ENCODE assay signal across 10 cellular contexts in the genomic region with DNA sequence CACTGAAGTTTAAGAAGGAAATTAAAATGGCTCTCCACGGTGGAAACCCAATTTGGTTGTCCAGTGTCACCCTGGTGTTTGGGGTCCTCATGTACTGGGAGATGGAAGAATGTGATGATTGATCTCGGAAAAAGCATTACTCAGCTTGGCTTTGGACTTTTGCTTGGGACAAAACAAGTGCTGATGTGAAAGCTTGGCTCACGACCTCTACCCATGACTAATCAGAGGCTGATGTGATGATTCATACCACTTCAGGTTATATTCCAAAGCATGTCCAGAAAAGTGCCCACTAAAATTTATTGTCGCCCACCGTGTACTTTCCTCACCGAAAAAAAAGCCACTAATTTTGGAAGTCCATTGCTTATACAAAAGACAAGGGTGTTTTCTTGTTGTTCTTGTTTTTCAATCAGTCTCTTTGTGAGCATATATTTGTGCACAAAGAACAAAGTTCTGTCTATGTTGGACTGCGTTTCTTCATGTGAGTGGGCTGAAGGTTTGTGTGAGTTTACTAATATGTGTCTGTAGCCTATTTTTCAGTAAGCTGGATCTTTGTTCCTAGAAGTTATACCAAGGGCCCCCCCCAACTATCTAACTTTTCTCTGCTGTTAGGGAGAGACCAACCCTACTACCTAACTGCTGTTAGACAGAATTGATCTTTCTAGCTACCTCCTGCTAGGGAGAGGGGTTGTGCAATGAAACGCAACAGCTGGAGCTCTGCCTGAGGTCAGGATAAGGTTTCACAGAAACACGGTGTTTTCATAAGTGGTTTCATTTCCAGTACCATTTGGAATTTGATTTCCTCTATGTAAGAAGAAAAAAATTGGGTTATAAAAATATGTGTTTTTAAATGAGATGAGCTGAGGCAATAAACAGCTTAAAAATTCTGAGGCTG. TPM values are rescaled to one million over a fixed set of nuclear protein-coding genes. Genes with fewer than 3 reads are reported as not detected.
DNase-seq lines count a peak whose midpoint lies in the region; ATAC-seq, FAIRE-seq and TF ChIP-seq lines count a peak whose summit lies in the region.
"Not testable (repeated sequence)": the region's sequence is repeated elsewhere in the genome, so short reads cannot be mapped to it uniquely, and the experiment has no call there.
"Had no signal": no experiment of that assay in that cellular context is flagged by ENCODE, and none has a peak within 500 bp of the region (broad histone marks: within the 10 kb centered on the region; RNA-seq: fewer than 3 reads in every experiment).

No MANE protein-coding gene starts in this region.

- H3K27me3 ChIP-seq in body of pancreas; thoracic aorta (replicated peaks; ENCODE audit: insufficient read depth): not testable (repeated sequence)

- H3K27ac ChIP-seq in body of pancreas, thoracic aorta: not testable (repeated sequence)

- not testable (repeated sequence) for H3K9me3 ChIP-seq in body of pancreas, thoracic aorta

- no CpG with 5 or more reads among the region's 9 CpGs for WGBS in body of pancreas, 2 donors

- intact Hi-C loops in body of pancreas (cut with DNase I); Right ventricle myocardium superior (cut with DNase I): not testable (repeated sequence)

- not testable (repeated sequence) for H3K4me1 ChIP-seq in body of pancreas; thoracic aorta (ENCODE audit: control insufficient read depth in 1 of 2, low read depth in 2 of 2)

- not testable (repeated sequence) for H3K36me3 ChIP-seq in body of pancreas (replicated peaks in 1 of 2; ENCODE audit: insufficient read depth in 1 of 2, low read depth in 2 of 2); thoracic aorta

- TF ChIP-seq POLR2A in body of pancreas (IDR thresholded peaks at IDR 0.05): not testable (repeated sequence)

- ATAC-seq in body of pancreas (peak; percentile 76), Right ventricle myocardium superior (ENCODE audit: poor library complexity) (peak; percentile 38), left lobe of liver (peak; percentile 95), thoracic aorta (ENCODE audit: insufficient number of reproducible peaks, low FRiP score, low read depth) (peak; percentile 96)

- not testable (repeated sequence) for H3K4me3 ChIP-seq in body of pancreas, thoracic aorta

- peak; percentile 98 for FAIRE-seq in RCC 7860 (lab: Jason Lieb, UNC)

- TF ChIP-seq CTCF in body of pancreas (IDR thresholded peaks at IDR 0.05); thoracic aorta (IDR thresholded peaks at IDR 0.05): not testable (repeated sequence)

- DNase-seq in RCC 7860 (ENCODE audit: low spot score); body of pancreas; Right ventricle myocardium superior; left lobe of liver (ENCODE audit: low spot score); thoracic aorta (ENCODE audit: low spot score): not testable (repeated sequence)

RNA-seq across cellular contexts. Expression of gene CDY1B, which starts 21.4 kb away (rescaled TPM):
- total RNA-seq in body of pancreas (not detected), Right ventricle myocardium superior (not detected), left lobe of liver (not detected), thoracic aorta (not detected)
- total RNA-seq: B cell; Caco-2; Calu3; CD4-positive, alpha-beta T cell; CD8-positive, alpha-beta T cell had no signal

Comparison
In these comparisons a context has a peak if more than half of its experiments do, and no peak if none do; other contexts are left out.
1. ATAC-seq: peak in every context shown above with its lines; median percentile 96 in thoracic aorta; 95 in left lobe of liver; 76 in body of pancreas; 38 in Right ventricle myocardium superior.